In genomic region chr2:190277234-190278112, GRCh38 we compare ENCODE assay signal across 1 cellular context.
TF ChIP-seq lines count a peak whose summit lies in the region.

No MANE protein-coding gene starts in this region.

TF ChIP-seq in GM23338, 12 proteins besides CTCF, POLR2A, EP300 and RAD21 (continued from another document):
- no peak for TF ChIP-seq ETS1 (IDR thresholded peaks at IDR 0.05)
- TF ChIP-seq STAT1 (IDR thresholded peaks at IDR 0.05; ENCODE audit: unreplicated experiment) = no peak
- no peak for TF ChIP-seq ZNF331 (CRISPR knock-in tag; IDR thresholded peaks at IDR 0.05; ENCODE audit: low read depth)
- no peak for TF ChIP-seq ZNF462 (CRISPR knock-in tag; IDR thresholded peaks at IDR 0.05)
- TF ChIP-seq CREB1 (CRISPR knock-in tag; IDR thresholded peaks at IDR 0.05; ENCODE audit: low read depth) = no peak
- no peak for TF ChIP-seq POLR2AphosphoS5 (IDR thresholded peaks at IDR 0.05; ENCODE audit: low read depth)
- TF ChIP-seq JUNB (IDR thresholded peaks at IDR 0.05; ENCODE audit: unreplicated experiment) = no peak
- no peak for TF ChIP-seq REST (IDR thresholded peaks at IDR 0.05; ENCODE audit: unreplicated experiment)
- TF ChIP-seq NANOG (IDR thresholded peaks at IDR 0.05; ENCODE audit: borderline replicate concordance) = no peak
- no peak for TF ChIP-seq ZNF114 (CRISPR knock-in tag; IDR thresholded peaks at IDR 0.05)
